In the genomic region with DNA sequence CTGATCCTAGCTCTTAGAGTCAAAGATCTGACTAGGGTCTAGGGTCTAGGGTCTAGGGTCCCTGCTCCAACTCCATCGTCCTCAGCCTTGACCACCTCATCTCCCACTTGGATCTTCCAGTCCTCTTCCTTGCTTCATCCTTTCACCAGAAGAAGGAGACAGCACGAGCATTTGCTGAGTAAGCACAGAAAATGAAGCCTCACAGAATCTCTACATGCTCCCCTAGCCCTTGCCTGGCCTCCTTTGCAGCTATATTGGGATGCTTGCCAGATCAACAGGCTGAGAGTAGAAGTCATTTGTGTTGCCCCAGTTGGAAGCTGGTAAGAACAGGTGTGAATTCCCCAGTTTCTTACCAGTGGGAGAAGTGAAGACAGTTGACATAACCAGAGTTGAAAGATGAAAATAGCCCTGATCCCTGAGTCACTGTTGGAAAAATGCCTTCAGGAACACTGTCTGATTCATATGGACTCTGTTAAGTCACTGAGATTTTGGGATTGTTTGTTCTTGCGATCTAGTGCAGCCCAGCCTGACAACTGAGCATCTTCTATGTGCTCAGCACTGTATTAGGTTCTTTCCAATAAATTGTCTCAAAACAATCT, we compare ENCODE assay signal across 18 cellular contexts.
DNase-seq lines count a peak whose midpoint lies in the region; ATAC-seq and TF ChIP-seq lines count a peak whose summit lies in the region.
"Had no signal": no experiment of that assay in that cellular context is flagged by ENCODE, and none has a peak within 500 bp of the region (broad histone marks: within the 10 kb centered on the region; RNA-seq: fewer than 3 reads in every experiment).

No MANE protein-coding gene starts in this region.

- no peak overlapping the region for H3K4me3 ChIP-seq in breast epithelium
- H3K4me3 ChIP-seq in colonic mucosa: no peak overlapping the region
- H3K4me3 ChIP-seq in vagina: no peak overlapping the region
- H3K4me3 ChIP-seq in Karpas-422 (ENCODE audit: low read length): no peak overlapping the region

- H3K9me3 Mint-ChIP-seq in MCF 10A (ENCODE audit: unreplicated experiment): no peaks in the 10 kb centered on the region

- H3K4me3 Mint-ChIP-seq in MCF 10A (ENCODE audit: unreplicated experiment): no peak overlapping the region

- peaks cover 19% of the 10 kb centered on the region for H3K4me1 Mint-ChIP-seq in MCF 10A (ENCODE audit: insufficient read depth, unreplicated experiment)

- H3K79me2 ChIP-seq in Karpas-422 (ENCODE audit: low read length): no peaks in the 10 kb centered on the region

- no peak overlapping the region for H2AFZ ChIP-seq in Karpas-422 (ENCODE audit: low read length)

- H3K27me3 ChIP-seq in breast epithelium (no peaks in the 10 kb centered on the region), colonic mucosa (no peaks in the 10 kb centered on the region), vagina (no peaks in the 10 kb centered on the region), Karpas-422 (ENCODE audit: low read length) (no peaks in the 10 kb centered on the region)

- TF ChIP-seq POLR2A in breast epithelium (IDR thresholded peaks at IDR 0.05) (no peak), vagina (IDR thresholded peaks at IDR 0.05) (no peak)

- intact Hi-C loops in MCF 10A (cut with micrococcal nuclease) (no loop called here), breast epithelium (cut with DNase I; ENCODE audit: low total_unique reads) (no loop called here), colonic mucosa (cut with DNase I) (no loop called here), vagina (cut with DNase I) (no loop called here)

- H3K36me3 ChIP-seq in breast epithelium (no peaks in the 10 kb centered on the region), colonic mucosa (no peaks in the 10 kb centered on the region), vagina (no peaks in the 10 kb centered on the region), Karpas-422 (ENCODE audit: insufficient read depth, low read length) (no peaks in the 10 kb centered on the region)

- H3K4me1 ChIP-seq in breast epithelium (no peaks in the 10 kb centered on the region), colonic mucosa (no peaks in the 10 kb centered on the region), vagina (peaks cover 13% of the 10 kb centered on the region), Karpas-422 (ENCODE audit: low read length) (no peaks in the 10 kb centered on the region)

- H3K27ac ChIP-seq in breast epithelium: no peak overlapping the region
- no peak overlapping the region for H3K27ac ChIP-seq in colonic mucosa
- no peak overlapping the region for H3K27ac ChIP-seq in vagina
- H3K27ac ChIP-seq in Karpas-422 (ENCODE audit: low read length): no peak overlapping the region
- H3K27ac ChIP-seq: KMS-11 had no signal

- H3K27me3 Mint-ChIP-seq in MCF 10A (ENCODE audit: insufficient read depth, unreplicated experiment): peaks cover 15% of the 10 kb centered on the region

- BruUV-seq in MCF 10A (replicated peaks; lab: Mats Ljungman, UMichigan): no TSS peak

- H3K9me3 ChIP-seq in breast epithelium (no peaks in the 10 kb centered on the region), colonic mucosa (no peaks in the 10 kb centered on the region), vagina (no peaks in the 10 kb centered on the region), Karpas-422 (ENCODE audit: low read length) (no peaks in the 10 kb centered on the region)

- H3K9me2 ChIP-seq in Karpas-422 (replicated peaks; ENCODE audit: insufficient read depth, low read length): no peaks in the 10 kb centered on the region

- no peak for ATAC-seq in HG02678 (IDR thresholded peaks at IDR 0.05; ENCODE audit: unreplicated experiment)
- ATAC-seq: HCT116 had no signal

- no peak overlapping the region for H3K4me2 ChIP-seq in Karpas-422 (ENCODE audit: low read depth, low read length, poor library complexity, severe bottlenecking)
- H3K4me2 ChIP-seq: KMS-11 had no signal

- H3K9ac ChIP-seq in colonic mucosa (ENCODE audit: low read depth in 2 of 2, low read length in 2 of 2) (no peak overlapping the region), Karpas-422 (ENCODE audit: low read length) (no peak overlapping the region)
- H3K9ac ChIP-seq: KMS-11 had no signal

- H3K27ac Mint-ChIP-seq in MCF 10A (ENCODE audit: low read depth, unreplicated experiment): no peak overlapping the region

- no peak for TF ChIP-seq CTCF in MCF 10A (IDR thresholded peaks at IDR 0.05; ENCODE audit: unreplicated experiment)
- TF ChIP-seq CTCF in breast epithelium (IDR thresholded peaks at IDR 0.05): no peak
- TF ChIP-seq CTCF in colonic mucosa (IDR thresholded peaks at IDR 0.05): no peak
- no peak for TF ChIP-seq CTCF in vagina (IDR thresholded peaks at IDR 0.05)

- no peaks in the 10 kb centered on the region for H3K36me3 Mint-ChIP-seq in MCF 10A (ENCODE audit: insufficient read depth, unreplicated experiment)

- peak; percentile 20 for DNase-seq in MCF 10A (ENCODE audit: unreplicated experiment)
- no peak for DNase-seq in breast epithelium (ENCODE audit: low spot score in 2 of 2)
- DNase-seq in colonic mucosa: peak; percentile 8
- peak; percentile 43 for DNase-seq in kidney tubule cell (ENCODE audit: low spot score)
- peak; percentile 27 to 28 for DNase-seq in vagina (ENCODE audit: extremely low spot score in 2 of 2)
- DNase-seq in Karpas-422: no peak
- DNase-seq in retina: no peak
- DNase-seq: 8988T, C1 segment of cervical spinal cord, COR-L47, MM.1S, NCI-H1105 treated with DMSO at 0.1 percent for 48 hours, NCI-H187, NCI-H2171 treated with DMSO at 0.1 percent for 48 hours, NCI-H774 had no signal

- H4K20me1 ChIP-seq in Karpas-422 (ENCODE audit: insufficient read depth, low read depth, low read length): no peaks in the 10 kb centered on the region

- CTCF ChIA-PET in MCF 10A (lab: Yijun Ruan, JAX): no interaction called here

- POLR2A ChIA-PET in MCF 10A (lab: Yijun Ruan, JAX): no interaction called here

Comparison
In these comparisons a context has a peak if more than half of its experiments do, and no peak if none do; other contexts are left out.
1. DNase-seq: peak in MCF 10A (single experiment), colonic mucosa (single experiment), kidney tubule cell (single experiment) and vagina (2 of 2); none in breast epithelium (0 of 2), Karpas-422 (single experiment) and retina (single experiment).